Comparison of ENCODE assay signal across 9 cellular contexts in the genomic region with DNA sequence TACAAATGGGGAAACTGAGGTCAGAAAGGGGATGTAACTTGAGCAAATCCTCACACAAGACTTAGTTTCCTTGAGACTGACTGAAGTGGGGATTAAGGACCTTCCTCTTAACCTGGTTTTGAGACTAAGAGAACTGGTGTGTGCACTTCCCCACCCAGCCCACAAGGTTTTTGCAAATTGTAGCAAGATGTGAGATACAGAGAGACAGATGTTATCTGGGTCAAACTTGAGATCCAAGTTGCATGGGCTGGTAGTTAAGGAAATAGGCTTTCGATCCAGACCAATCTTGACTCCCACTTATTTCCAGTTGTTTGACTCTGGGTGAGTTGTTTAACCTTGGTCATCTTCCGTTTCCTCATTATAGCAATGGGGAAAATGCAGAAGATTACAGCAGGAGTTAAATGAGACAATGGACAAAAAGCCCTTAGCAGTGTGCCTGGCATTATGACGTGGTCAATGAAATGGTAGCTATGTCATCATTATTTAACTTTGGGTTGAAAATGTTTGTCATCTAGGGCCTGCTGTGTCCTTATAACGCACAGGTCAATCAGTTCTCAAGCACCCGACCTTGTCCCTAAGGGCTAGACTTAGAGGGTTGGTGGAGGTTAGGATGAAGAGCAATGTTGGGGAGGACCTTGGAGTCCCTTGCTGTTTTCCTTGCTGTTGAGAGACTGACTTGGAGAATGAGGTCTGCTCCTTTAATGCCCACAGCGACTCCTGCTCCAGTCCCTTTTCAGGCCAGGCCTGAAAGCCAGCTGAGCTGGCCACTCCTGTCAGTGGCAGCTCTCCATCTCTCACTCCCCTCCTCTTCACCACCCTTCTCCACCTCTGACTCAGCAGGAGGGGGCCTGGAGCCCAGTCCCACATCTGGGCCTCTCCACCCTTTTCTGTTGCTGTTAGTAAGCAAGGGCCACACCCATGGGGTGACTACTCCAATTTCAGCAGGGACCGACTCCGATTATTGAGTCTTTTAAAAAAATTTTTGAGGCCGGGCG. TPM values are rescaled to one million over a fixed set of nuclear protein-coding genes. Genes with fewer than 3 reads are reported as not detected.
DNase-seq lines count a peak whose midpoint lies in the region; ATAC-seq and TF ChIP-seq lines count a peak whose summit lies in the region.
"Had no signal": no experiment of that assay in that cellular context is flagged by ENCODE, and none has a peak within 500 bp of the region (broad histone marks: within the 10 kb centered on the region; RNA-seq: fewer than 3 reads in every experiment).

No MANE protein-coding gene starts in this region.

- H3K27me3 ChIP-seq in rectal smooth muscle tissue (ENCODE audit: control insufficient read depth, insufficient read depth, low read length) (no peaks in the 10 kb centered on the region), brain microvascular endothelial cell (replicated peaks) (no peaks in the 10 kb centered on the region)

- no peak for TF ChIP-seq CTCF in brain microvascular endothelial cell (IDR thresholded peaks at IDR 0.05; ENCODE audit: low read depth, low read length, missing control alignments)

- ATAC-seq in GM19324 (IDR thresholded peaks at IDR 0.05; ENCODE audit: low FRiP score, unreplicated experiment) (no peak), GM19351 (IDR thresholded peaks at IDR 0.05; ENCODE audit: unreplicated experiment) (no peak)

- H3K4me1 ChIP-seq in rectal smooth muscle tissue (ENCODE audit: control insufficient read depth, insufficient read depth, low read length) = peaks cover 19% of the 10 kb centered on the region

- H3K4me3 ChIP-seq in rectal smooth muscle tissue (ENCODE audit: low read length) (peak overlapping the region; percentile 95), brain microvascular endothelial cell (ENCODE audit: low read depth, low read length) (no peak overlapping the region)

- peak; percentile 87 for DNase-seq in GM04504 (ENCODE audit: low read depth)
- peak; percentile 91 for DNase-seq in RPMI7951 (ENCODE audit: low read depth)
- peak; percentile 91 for DNase-seq in fibroblast of gingiva (ENCODE audit: low read depth)
- DNase-seq in DMS114 treated with DMSO at 0.1 percent for 48 hours (lab: John Stamatoyannopoulos, UW; ENCODE audit: unreplicated experiment) = no peak
- DNase-seq in brain microvascular endothelial cell = no peak

- no peak overlapping the region for H3K9ac ChIP-seq in rectal smooth muscle tissue (ENCODE audit: low read length)

- H3K36me3 ChIP-seq in rectal smooth muscle tissue (ENCODE audit: control insufficient read depth, insufficient read depth, low read length) (no peaks in the 10 kb centered on the region), brain microvascular endothelial cell (replicated peaks) (peaks cover 7% of the 10 kb centered on the region)

- in situ Hi-C loops in brain microvascular endothelial cell (cut with HindIII; ENCODE audit: low pct_ligation_motif_present, low sequenced_read_pairs) = no loop called here

- H3K27ac ChIP-seq in rectal smooth muscle tissue (ENCODE audit: low read depth, low read length) (peak overlapping the region; percentile 81), brain microvascular endothelial cell (no peak overlapping the region)

RNA-seq across cellular contexts. Expression of a gene that starts 1.9 kb away (rescaled TPM):
- total RNA-seq in RPMI7951 (2014; rRNA removed; shearing (Covaris generic)) = 54.1 and 59.8 TPM in 2 replicates

RNA-seq across cellular contexts. Expression of a gene that starts 8.4 kb away (rescaled TPM):
- total RNA-seq in RPMI7951 (2014; rRNA removed; shearing (Covaris generic)) = 0.36 TPM in 1 of 2 replicates, not detected in the other
- total RNA-seq: T-helper 1 cell treated with Interleukin-12 subunit alpha and Interleukin-12 subunit beta and Interleukin-4 antibody, amounts not matched to agents 30 ng/mL and 1 ng/mL, for 36 hours had no signal

RNA-seq across cellular contexts. Expression of a gene that starts 21.7 kb away (rescaled TPM):
- total RNA-seq in RPMI7951 (2014; rRNA removed; shearing (Covaris generic)) = 102 and 119 TPM in 2 replicates

RNA-seq across cellular contexts. Expression of a gene that starts 21.9 kb away (rescaled TPM):
- total RNA-seq in RPMI7951 (2014; rRNA removed; shearing (Covaris generic)) = 9.3 and 9.4 TPM in 2 replicates

RNA-seq across cellular contexts. Expression of a gene that starts 23.1 kb away (rescaled TPM):
- total RNA-seq in RPMI7951 (2014; rRNA removed; shearing (Covaris generic)) = 606 and 673 TPM in 2 replicates

Comparison
In these comparisons a context has a peak if more than half of its experiments do, and no peak if none do; other contexts are left out.
1. DNase-seq: peak in GM04504 (single experiment), RPMI7951 (single experiment) and fibroblast of gingiva (single experiment); none in DMS114 treated with DMSO at 0.1 percent for 48 hours (single experiment) and brain microvascular endothelial cell (single experiment).